Comparison of ENCODE assay signal across 22 cellular contexts in the genomic region with DNA sequence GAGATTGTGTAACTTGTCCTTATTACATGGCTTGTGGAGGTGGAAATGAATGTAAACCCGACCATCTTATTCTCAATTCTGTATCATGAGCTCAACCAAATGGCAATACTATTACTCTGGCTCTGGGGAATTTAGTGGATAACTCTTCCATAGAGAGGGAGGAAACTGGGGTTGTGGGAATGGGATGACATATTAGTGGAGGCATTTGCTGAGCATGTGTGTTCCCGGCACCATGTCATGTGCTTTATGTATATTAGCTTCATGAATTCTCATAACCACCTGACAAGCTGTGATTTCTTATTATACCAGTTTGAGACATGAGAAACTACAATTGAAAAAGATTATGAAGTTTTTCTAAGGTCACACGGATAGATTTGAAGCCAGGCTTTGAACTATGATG.
"Had no signal": no experiment of that assay in that cellular context is flagged by ENCODE, and none has a peak within 500 bp of the region (broad histone marks: within the 10 kb centered on the region; RNA-seq: fewer than 3 reads in every experiment).

No MANE protein-coding gene starts in this region.

- H3K9me3 Mint-ChIP-seq: activated B cell treated with CpG ODN at 0.5 μM for 24 hours; activated naive CD4-positive, alpha-beta T cell treated with anti-CD3 and anti-CD28 coated beads, Interleukin-2, amount 50 U/mL, for 72 hours; brain; dendritic cell treated with granulocyte-macrophage colony-stimulating factor and Interleukin-4, amounts not matched to agents 40 ng/mL and 50 ng/mL, for 4 days had no signal

- H3K27me3 ChIP-seq: neutrophil, upper lobe of left lung had no signal

- H3K27ac ChIP-seq: neutrophil, upper lobe of left lung had no signal

- H3K9me3 ChIP-seq: neutrophil, upper lobe of left lung had no signal

- H3K4me1 Mint-ChIP-seq: activated B cell treated with CpG ODN at 0.5 μM for 24 hours; brain; naive thymus-derived CD8-positive, alpha-beta T cell had no signal

- H3K4me3 ChIP-seq: upper lobe of left lung had no signal

- H3K4me1 ChIP-seq: upper lobe of left lung had no signal

- H3K36me3 Mint-ChIP-seq: activated naive CD4-positive, alpha-beta T cell treated with anti-CD3 and anti-CD28 coated beads, Interleukin-2, amount 50 U/mL, for 72 hours; brain; memory B cell; naive thymus-derived CD8-positive, alpha-beta T cell had no signal

- H3K36me3 ChIP-seq: neutrophil, upper lobe of left lung had no signal

- DNase-seq: activated B cell treated with CpG ODN at 0.5 μM for 24 hours; activated CD4-positive, alpha-beta T cell treated with anti-CD3 and anti-CD28 coated beads for 48 hours; activated CD8-positive, alpha-beta memory T cell treated with anti-CD3 and anti-CD28 coated beads, Interleukin-2, amount 50 U/mL, for 4 hours; activated CD8-positive, alpha-beta T cell treated with anti-CD3 and anti-CD28 coated beads, Interleukin-2, amount 10 ng/mL, durations not matched to agents 7 days and 5 days; activated effector memory CD4-positive, alpha-beta T cell treated with anti-CD3 and anti-CD28 coated beads, Interleukin-2, amount 50 U/mL, for 16 hours; activated T-cell treated with anti-CD3 and anti-CD28 coated beads, Interleukin-2, amount 50 U/mL, for 48 hours; amygdala; cerebellar nuclear complex; effector memory CD4-positive, alpha-beta T cell; hippocampal formation; kidney; left ventricle myocardium superior; naive thymus-derived CD8-positive, alpha-beta T cell; right cardiac atrium; T-helper 2 cell; upper lobe of left lung had no signal

- ATAC-seq: activated CD8-positive, alpha-beta T cell treated with anti-CD3 and anti-CD28 coated beads, Interleukin-2, amount 10 ng/mL, durations not matched to agents 7 days and 5 days; activated naive CD4-positive, alpha-beta T cell treated with anti-CD3 and anti-CD28 coated beads, Interleukin-2, amount 50 U/mL, for 72 hours; left ventricle myocardium superior; naive thymus-derived CD8-positive, alpha-beta T cell; right cardiac atrium had no signal

- H3K27me3 Mint-ChIP-seq: activated B cell treated with CpG ODN at 0.5 μM for 24 hours; brain; dendritic cell treated with granulocyte-macrophage colony-stimulating factor and Interleukin-4, amounts not matched to agents 40 ng/mL and 50 ng/mL, for 4 days; memory B cell; stimulated activated naive CD8-positive, alpha-beta T cell treated with anti-CD3 and anti-CD28 coated beads, Interleukin-15, Interleukin-2, amounts not matched to agents 100 ng/mL and 50 ng/mL, for 24 hours had no signal

- H3K27ac Mint-ChIP-seq: activated B cell treated with CpG ODN at 0.5 μM for 24 hours; activated CD8-positive, alpha-beta T cell treated with anti-CD3 and anti-CD28 coated beads, Interleukin-2, amount 10 ng/mL, durations not matched to agents 7 days and 5 days; activated naive CD4-positive, alpha-beta T cell treated with anti-CD3 and anti-CD28 coated beads, Interleukin-2, amount 50 U/mL, for 72 hours; brain; dendritic cell treated with granulocyte-macrophage colony-stimulating factor and Interleukin-4, amounts not matched to agents 40 ng/mL and 50 ng/mL, for 4 days; memory B cell; naive thymus-derived CD8-positive, alpha-beta T cell; stimulated activated naive CD8-positive, alpha-beta T cell treated with anti-CD3 and anti-CD28 coated beads, Interleukin-15, Interleukin-2, amounts not matched to agents 100 ng/mL and 50 ng/mL, for 24 hours had no signal

- H3K4me3 Mint-ChIP-seq: activated B cell treated with CpG ODN at 0.5 μM for 24 hours; activated CD8-positive, alpha-beta T cell treated with anti-CD3 and anti-CD28 coated beads, Interleukin-2, amount 10 ng/mL, durations not matched to agents 7 days and 5 days; brain; dendritic cell treated with granulocyte-macrophage colony-stimulating factor and Interleukin-4, amounts not matched to agents 40 ng/mL and 50 ng/mL, for 4 days; memory B cell; naive thymus-derived CD8-positive, alpha-beta T cell; stimulated activated naive CD8-positive, alpha-beta T cell treated with anti-CD3 and anti-CD28 coated beads, Interleukin-15, Interleukin-2, amounts not matched to agents 100 ng/mL and 50 ng/mL, for 24 hours had no signal
